1 cellular context compared by ENCODE assay signal in genomic region chr1:239678181-239678580, GRCh38.
TF ChIP-seq lines count a peak whose summit lies in the region.

No MANE protein-coding gene starts in this region.

TF ChIP-seq in SK-N-SH treated with all-trans-retinoic acid at 6 μM for 48 hours, 23 proteins besides CTCF, POLR2A, EP300 and RAD21 (continued from another document):
- no peak for TF ChIP-seq CSRNP3 (CRISPR knock-in tag; IDR thresholded peaks at IDR 0.05)
- no peak for TF ChIP-seq TCF4 (CRISPR knock-in tag; IDR thresholded peaks at IDR 0.05; ENCODE audit: borderline replicate concordance)
- no peak for TF ChIP-seq ZNF70 (CRISPR knock-in tag; IDR thresholded peaks at IDR 0.05)
- no peak for TF ChIP-seq ZNF565 (CRISPR knock-in tag; conservative IDR thresholded peaks at IDR 0.05; ENCODE audit: low read depth)
- no peak for TF ChIP-seq POU6F1 (CRISPR knock-in tag; IDR thresholded peaks at IDR 0.05; ENCODE audit: borderline replicate concordance, low read depth)
- no peak for TF ChIP-seq GLIS3 (CRISPR knock-in tag; IDR thresholded peaks at IDR 0.05)
- no peak for TF ChIP-seq RARB (CRISPR knock-in tag; IDR thresholded peaks at IDR 0.05)
